ENCODE assay signal across 27 cellular contexts in the genomic region with DNA sequence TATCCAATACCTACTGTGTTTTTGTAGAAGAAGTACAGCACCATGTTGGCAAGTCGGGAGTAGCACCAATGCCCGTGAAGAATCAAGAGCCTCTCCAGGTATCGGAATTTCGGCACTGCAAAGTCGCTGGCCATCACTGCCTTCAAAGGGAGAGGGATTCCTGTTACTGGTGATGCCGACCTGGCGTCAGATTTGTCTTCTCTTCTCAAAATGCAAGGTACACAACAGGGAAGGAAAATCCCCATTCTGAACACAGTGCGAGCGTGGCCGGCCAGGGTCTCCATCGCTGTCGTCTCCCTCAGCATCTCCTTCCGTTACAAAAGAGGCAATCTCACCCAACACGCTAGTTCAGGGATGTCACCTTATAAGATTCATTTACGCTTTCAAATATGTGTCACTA.
"Had no signal": no experiment of that assay in that cellular context is flagged by ENCODE, and none has a peak within 500 bp of the region (broad histone marks: within the 10 kb centered on the region; RNA-seq: fewer than 3 reads in every experiment).

No MANE protein-coding gene starts in this region.

- H3K4me3 ChIP-seq: body of pancreas, colonic mucosa, esophagus squamous epithelium, gastroesophageal sphincter had no signal

- H3K4me3 Mint-ChIP-seq: activated B cell treated with CpG ODN at 0.5 μM for 24 hours; activated CD8-positive, alpha-beta T cell treated with anti-CD3 and anti-CD28 coated beads for 36 hours; activated naive CD4-positive, alpha-beta T cell treated with anti-CD3 and anti-CD28 coated beads for 36 hours; activated naive CD8-positive, alpha-beta T cell; activated T-helper 1 cell treated with anti-CD3 and anti-CD28 coated beads, Interleukin-12 subunit alpha, Interleukin-12 subunit beta, Interleukin-2, Interleukin-4 antibody, amounts not matched to agents 30 ng/mL and 10 ng/mL and 1 ng/mL, durations not matched to agents 14 hours and 24 hours and 36 hours; T-helper 17 cell; T-helper 2 cell treated with Interferon-gamma antibody and Interleukin-4, amounts not matched to agents 5 μg/mL and 100 μg/mL, for 36 hours had no signal

- H3K27me3 ChIP-seq: body of pancreas, colonic mucosa, esophagus squamous epithelium, gastroesophageal sphincter had no signal

- H3K27ac Mint-ChIP-seq: activated B cell treated with CpG ODN at 0.5 μM for 24 hours; activated CD8-positive, alpha-beta T cell treated with anti-CD3 and anti-CD28 coated beads for 36 hours; activated naive CD4-positive, alpha-beta T cell treated with anti-CD3 and anti-CD28 coated beads for 36 hours; activated naive CD8-positive, alpha-beta T cell; activated T-helper 1 cell treated with anti-CD3 and anti-CD28 coated beads, Interleukin-12 subunit alpha, Interleukin-12 subunit beta, Interleukin-2, Interleukin-4 antibody, amounts not matched to agents 30 ng/mL and 10 ng/mL and 1 ng/mL, durations not matched to agents 14 hours and 24 hours and 36 hours; activated T-helper 2 cell treated with anti-CD3 and anti-CD28 coated beads, Interferon-gamma antibody, Interleukin-2, Interleukin-4, amounts not matched to agents 10 μg/mL and 5 μg/mL and 100 μg/mL, durations not matched to agents 14 hours and 24 hours and 36 hours; T-helper 17 cell; T-helper 2 cell treated with Interferon-gamma antibody and Interleukin-4, amounts not matched to agents 5 μg/mL and 100 μg/mL, for 36 hours had no signal

- ATAC-seq: activated CD4-positive, CD25-positive, alpha-beta regulatory T cell treated with anti-CD3 and anti-CD28 coated beads, Interleukin-2, amount 50 U/mL, for 24 hours; activated CD8-positive, alpha-beta T cell treated with anti-CD3 and anti-CD28 coated beads for 36 hours; body of pancreas; gastroesophageal sphincter; T-helper 17 cell had no signal

- H3K27me3 Mint-ChIP-seq: activated B cell treated with CpG ODN at 0.5 μM for 24 hours; activated CD8-positive, alpha-beta T cell treated with anti-CD3 and anti-CD28 coated beads for 36 hours; activated naive CD8-positive, alpha-beta T cell; T-helper 17 cell had no signal

- H3K9me3 Mint-ChIP-seq: activated CD8-positive, alpha-beta T cell treated with anti-CD3 and anti-CD28 coated beads for 36 hours; activated naive CD4-positive, alpha-beta T cell treated with anti-CD3 and anti-CD28 coated beads for 36 hours; activated T-helper 1 cell treated with anti-CD3 and anti-CD28 coated beads, Interleukin-12 subunit alpha, Interleukin-12 subunit beta, Interleukin-2, Interleukin-4 antibody, amounts not matched to agents 30 ng/mL and 10 ng/mL and 1 ng/mL, durations not matched to agents 14 hours and 24 hours and 36 hours; activated T-helper 2 cell treated with anti-CD3 and anti-CD28 coated beads, Interferon-gamma antibody, Interleukin-2, Interleukin-4, amounts not matched to agents 10 μg/mL and 5 μg/mL and 100 μg/mL, durations not matched to agents 14 hours and 24 hours and 36 hours; T-helper 2 cell treated with Interferon-gamma antibody and Interleukin-4, amounts not matched to agents 5 μg/mL and 100 μg/mL, for 36 hours had no signal

- H3K4me1 Mint-ChIP-seq: activated B cell treated with CpG ODN at 0.5 μM for 24 hours, T-helper 17 cell had no signal

- DNase-seq: activated B cell treated with CpG ODN at 0.5 μM for 24 hours; activated CD4-positive, alpha-beta T cell treated with anti-CD3 and anti-CD28 coated beads for 48 hours; activated CD4-positive, alpha-beta T cell treated with anti-CD3 and anti-CD28 coated beads, Interleukin-2, amount 50 U/mL, for 1 hour; activated CD4-positive, alpha-beta T cell treated with anti-CD3 and anti-CD28 coated beads, Interleukin-2, amount 50 U/mL, for 48 hours; activated CD8-positive, alpha-beta memory T cell treated with anti-CD3 and anti-CD28 coated beads for 24 hours; activated CD8-positive, alpha-beta T cell treated with anti-CD3 and anti-CD28 coated beads for 36 hours; activated effector memory CD4-positive, alpha-beta T cell treated with anti-CD3 and anti-CD28 coated beads, Interleukin-2, amount 50 U/mL, for 16 hours; activated naive CD4-positive, alpha-beta T cell treated with anti-CD3 and anti-CD28 coated beads for 36 hours; activated T-cell treated with anti-CD3 and anti-CD28 coated beads, Interleukin-2, amount 50 U/mL, for 48 hours; amniotic stem cell; anterior cingulate cortex; colonic mucosa; effector CD8-positive, alpha-beta T cell; esophagus squamous epithelium; foreskin melanocyte; T-helper 1 cell; T-helper 17 cell; T1000; WERI-Rb-1 had no signal

- H3K4me1 ChIP-seq: body of pancreas, colonic mucosa had no signal

- H3K36me3 ChIP-seq: colonic mucosa, esophagus squamous epithelium, WERI-Rb-1 had no signal

- H3K9me3 ChIP-seq: body of pancreas, colonic mucosa, esophagus squamous epithelium, gastroesophageal sphincter had no signal

- H3K27ac ChIP-seq: body of pancreas, colonic mucosa, epithelial cell of prostate, esophagus squamous epithelium, gastroesophageal sphincter, WERI-Rb-1 had no signal
